ENCODE assay signal across 1 cellular context in the genomic region with DNA sequence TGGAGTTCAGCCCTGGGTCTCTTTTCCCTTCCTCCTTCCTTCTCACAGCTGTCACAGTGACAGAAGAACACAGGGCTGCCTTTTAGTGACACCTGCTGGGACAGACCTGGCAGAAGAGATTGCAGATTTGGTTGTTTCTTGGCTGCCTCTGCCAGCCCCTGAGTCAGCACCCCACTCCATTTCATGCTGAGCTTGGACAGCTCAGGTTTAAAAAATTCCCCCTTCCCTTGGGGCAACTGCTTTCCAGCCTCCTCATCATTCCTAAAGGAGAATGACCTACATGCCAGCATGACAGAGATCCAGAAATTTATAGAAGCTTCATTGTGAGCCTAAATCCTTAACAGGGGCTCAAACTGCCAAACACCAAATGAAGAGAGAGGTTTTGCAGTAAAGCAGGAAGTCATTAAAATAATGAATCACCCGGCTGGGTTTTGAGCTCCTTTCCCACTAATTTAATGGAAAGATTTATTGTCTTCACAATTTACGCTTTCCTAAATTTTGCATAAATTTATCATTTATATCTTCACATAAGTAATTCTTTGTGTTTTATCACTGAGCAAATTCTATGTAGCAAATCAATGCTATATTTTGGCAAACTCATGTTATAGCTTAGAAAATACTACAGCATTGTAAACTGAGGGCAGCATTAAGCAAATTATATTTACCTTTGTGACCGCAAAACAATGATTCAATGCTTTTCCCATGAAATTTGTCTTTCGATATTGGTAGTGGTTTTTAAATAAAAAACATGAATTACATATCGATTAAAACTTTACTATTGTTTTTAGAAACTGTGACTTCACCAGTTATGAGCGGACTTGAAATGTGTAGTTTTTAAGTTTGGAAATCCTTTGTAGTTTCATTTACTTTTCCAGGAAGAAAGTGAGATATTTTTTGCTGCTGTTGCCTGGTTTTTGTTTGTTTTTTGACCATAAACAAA.
TF ChIP-seq lines count a peak whose summit lies in the region.

No MANE protein-coding gene starts in this region.

TF ChIP-seq in HEK293, 187 proteins besides CTCF, POLR2A, EP300 and RAD21 (continued from another document and continues in another):
- TF ChIP-seq, protein P1, sequence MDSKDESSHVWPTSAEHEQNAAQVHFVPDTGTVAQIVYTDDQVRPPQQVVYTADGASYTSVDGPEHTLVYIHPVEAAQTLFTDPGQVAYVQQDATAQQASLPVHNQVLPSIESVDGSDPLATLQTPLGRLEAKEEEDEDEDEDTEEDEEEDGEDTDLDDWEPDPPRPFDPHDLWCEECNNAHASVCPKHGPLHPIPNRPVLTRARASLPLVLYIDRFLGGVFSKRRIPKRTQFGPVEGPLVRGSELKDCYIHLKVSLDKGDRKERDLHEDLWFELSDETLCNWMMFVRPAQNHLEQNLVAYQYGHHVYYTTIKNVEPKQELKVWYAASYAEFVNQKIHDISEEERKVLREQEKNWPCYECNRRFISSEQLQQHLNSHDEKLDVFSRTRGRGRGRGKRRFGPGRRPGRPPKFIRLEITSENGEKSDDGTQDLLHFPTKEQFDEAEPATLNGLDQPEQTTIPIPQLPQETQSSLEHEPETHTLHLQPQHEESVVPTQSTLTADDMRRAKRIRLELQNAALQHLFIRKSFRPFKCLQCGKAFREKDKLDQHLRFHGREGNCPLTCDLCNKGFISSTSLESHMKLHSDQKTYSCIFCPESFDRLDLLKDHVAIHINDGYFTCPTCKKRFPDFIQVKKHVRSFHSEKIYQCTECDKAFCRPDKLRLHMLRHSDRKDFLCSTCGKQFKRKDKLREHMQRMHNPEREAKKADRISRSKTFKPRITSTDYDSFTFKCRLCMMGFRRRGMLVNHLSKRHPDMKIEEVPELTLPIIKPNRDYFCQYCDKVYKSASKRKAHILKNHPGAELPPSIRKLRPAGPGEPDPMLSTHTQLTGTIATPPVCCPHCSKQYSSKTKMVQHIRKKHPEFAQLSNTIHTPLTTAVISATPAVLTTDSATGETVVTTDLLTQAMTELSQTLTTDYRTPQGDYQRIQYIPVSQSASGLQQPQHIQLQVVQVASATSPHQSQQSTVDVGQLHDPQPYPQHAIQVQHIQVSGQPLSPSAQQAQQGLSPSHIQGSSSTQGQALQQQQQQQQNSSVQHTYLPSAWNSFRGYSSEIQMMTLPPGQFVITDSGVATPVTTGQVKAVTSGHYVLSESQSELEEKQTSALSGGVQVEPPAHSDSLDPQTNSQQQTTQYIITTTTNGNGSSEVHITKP (tag by site-specific recombination; IDR thresholded peaks at IDR 0.05), result no peak
- no peak for TF ChIP-seq ZNF658 (tag by site-specific recombination; IDR thresholded peaks at IDR 0.05)
- no peak for TF ChIP-seq BCL11B (tag by site-specific recombination; IDR thresholded peaks at IDR 0.05; ENCODE audit: low read depth)
- TF ChIP-seq ZNF529 (tag by site-specific recombination; IDR thresholded peaks at IDR 0.05; ENCODE audit: insufficient replicate concordance), result no peak
- TF ChIP-seq ZNF335 (tag by site-specific recombination; conservative IDR thresholded peaks at IDR 0.05), result no peak
- no peak for TF ChIP-seq ZNF211 (tag by site-specific recombination; IDR thresholded peaks at IDR 0.05; ENCODE audit: low read depth)
- TF ChIP-seq, protein P2, sequence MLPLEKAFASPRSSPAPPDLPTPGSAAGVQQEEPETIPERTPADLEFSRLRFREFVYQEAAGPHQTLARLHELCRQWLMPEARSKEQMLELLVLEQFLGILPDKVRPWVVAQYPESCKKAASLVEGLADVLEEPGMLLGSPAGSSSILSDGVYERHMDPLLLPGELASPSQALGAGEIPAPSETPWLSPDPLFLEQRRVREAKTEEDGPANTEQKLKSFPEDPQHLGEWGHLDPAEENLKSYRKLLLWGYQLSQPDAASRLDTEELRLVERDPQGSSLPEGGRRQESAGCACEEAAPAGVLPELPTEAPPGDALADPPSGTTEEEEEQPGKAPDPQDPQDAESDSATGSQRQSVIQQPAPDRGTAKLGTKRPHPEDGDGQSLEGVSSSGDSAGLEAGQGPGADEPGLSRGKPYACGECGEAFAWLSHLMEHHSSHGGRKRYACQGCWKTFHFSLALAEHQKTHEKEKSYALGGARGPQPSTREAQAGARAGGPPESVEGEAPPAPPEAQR (tag by site-specific recombination; IDR thresholded peaks at IDR 0.05), result no peak
- TF ChIP-seq ZBTB7A (tag by site-specific recombination; IDR thresholded peaks at IDR 0.05; ENCODE audit: low read depth), result no peak
- peak; percentile 65 for TF ChIP-seq HOXD13 (CRISPR knock-in tag; IDR thresholded peaks at IDR 0.05; ENCODE audit: borderline replicate concordance)
- no peak for TF ChIP-seq ZNF274 (IDR thresholded peaks at IDR 0.05; ENCODE audit: low read length)
- no peak for TF ChIP-seq ZNF274 (tag by site-specific recombination; IDR thresholded peaks at IDR 0.05; ENCODE audit: borderline replicate concordance)
- TF ChIP-seq, protein P3, sequence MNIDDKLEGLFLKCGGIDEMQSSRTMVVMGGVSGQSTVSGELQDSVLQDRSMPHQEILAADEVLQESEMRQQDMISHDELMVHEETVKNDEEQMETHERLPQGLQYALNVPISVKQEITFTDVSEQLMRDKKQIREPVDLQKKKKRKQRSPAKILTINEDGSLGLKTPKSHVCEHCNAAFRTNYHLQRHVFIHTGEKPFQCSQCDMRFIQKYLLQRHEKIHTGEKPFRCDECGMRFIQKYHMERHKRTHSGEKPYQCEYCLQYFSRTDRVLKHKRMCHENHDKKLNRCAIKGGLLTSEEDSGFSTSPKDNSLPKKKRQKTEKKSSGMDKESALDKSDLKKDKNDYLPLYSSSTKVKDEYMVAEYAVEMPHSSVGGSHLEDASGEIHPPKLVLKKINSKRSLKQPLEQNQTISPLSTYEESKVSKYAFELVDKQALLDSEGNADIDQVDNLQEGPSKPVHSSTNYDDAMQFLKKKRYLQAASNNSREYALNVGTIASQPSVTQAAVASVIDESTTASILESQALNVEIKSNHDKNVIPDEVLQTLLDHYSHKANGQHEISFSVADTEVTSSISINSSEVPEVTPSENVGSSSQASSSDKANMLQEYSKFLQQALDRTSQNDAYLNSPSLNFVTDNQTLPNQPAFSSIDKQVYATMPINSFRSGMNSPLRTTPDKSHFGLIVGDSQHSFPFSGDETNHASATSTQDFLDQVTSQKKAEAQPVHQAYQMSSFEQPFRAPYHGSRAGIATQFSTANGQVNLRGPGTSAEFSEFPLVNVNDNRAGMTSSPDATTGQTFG (tag by site-specific recombination; IDR thresholded peaks at IDR 0.05; ENCODE audit: borderline replicate concordance), result no peak
- no peak for TF ChIP-seq ZSCAN16 (tag by site-specific recombination; IDR thresholded peaks at IDR 0.05)
- peak; percentile 15; the same call in 1 of the 2 replicates for TF ChIP-seq ZNF394 (tag by site-specific recombination; IDR thresholded peaks at IDR 0.05; ENCODE audit: borderline replicate concordance)
- TF ChIP-seq, protein P4, sequence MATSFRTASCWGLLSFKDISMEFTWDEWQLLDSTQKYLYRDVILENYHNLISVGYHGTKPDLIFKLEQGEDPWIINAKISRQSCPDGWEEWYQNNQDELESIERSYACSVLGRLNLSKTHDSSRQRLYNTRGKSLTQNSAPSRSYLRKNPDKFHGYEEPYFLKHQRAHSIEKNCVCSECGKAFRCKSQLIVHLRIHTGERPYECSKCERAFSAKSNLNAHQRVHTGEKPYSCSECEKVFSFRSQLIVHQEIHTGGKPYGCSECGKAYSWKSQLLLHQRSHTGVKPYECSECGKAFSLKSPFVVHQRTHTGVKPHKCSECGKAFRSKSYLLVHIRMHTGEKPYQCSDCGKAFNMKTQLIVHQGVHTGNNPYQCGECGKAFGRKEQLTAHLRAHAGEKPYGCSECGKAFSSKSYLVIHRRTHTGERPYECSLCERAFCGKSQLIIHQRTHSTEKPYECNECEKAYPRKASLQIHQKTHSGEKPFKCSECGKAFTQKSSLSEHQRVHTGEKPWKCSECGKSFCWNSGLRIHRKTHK (tag by site-specific recombination; IDR thresholded peaks at IDR 0.05), result no peak
- no peak for TF ChIP-seq ZNF548 (tag by site-specific recombination; IDR thresholded peaks at IDR 0.05)
- TF ChIP-seq OSR2 (tag by site-specific recombination; IDR thresholded peaks at IDR 0.05), result peak; percentile 60
- no peak for TF ChIP-seq ZNF146 (tag by site-specific recombination; IDR thresholded peaks at IDR 0.05)
- TF ChIP-seq, protein P5, sequence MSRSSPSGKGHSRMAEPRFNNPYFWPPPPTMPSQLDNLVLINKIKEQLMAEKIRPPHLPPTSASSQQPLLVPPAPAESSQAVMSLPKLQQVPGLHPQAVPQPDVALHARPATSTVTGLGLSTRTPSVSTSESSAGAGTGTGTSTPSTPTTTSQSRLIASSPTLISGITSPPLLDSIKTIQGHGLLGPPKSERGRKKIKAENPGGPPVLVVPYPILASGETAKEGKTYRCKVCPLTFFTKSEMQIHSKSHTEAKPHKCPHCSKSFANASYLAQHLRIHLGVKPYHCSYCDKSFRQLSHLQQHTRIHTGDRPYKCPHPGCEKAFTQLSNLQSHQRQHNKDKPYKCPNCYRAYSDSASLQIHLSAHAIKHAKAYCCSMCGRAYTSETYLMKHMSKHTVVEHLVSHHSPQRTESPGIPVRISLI (tag by site-specific recombination; IDR thresholded peaks at IDR 0.05), result no peak
- no peak for TF ChIP-seq ZNF776 (tag by site-specific recombination; IDR thresholded peaks at IDR 0.05; ENCODE audit: borderline replicate concordance)
- TF ChIP-seq, protein P6, sequence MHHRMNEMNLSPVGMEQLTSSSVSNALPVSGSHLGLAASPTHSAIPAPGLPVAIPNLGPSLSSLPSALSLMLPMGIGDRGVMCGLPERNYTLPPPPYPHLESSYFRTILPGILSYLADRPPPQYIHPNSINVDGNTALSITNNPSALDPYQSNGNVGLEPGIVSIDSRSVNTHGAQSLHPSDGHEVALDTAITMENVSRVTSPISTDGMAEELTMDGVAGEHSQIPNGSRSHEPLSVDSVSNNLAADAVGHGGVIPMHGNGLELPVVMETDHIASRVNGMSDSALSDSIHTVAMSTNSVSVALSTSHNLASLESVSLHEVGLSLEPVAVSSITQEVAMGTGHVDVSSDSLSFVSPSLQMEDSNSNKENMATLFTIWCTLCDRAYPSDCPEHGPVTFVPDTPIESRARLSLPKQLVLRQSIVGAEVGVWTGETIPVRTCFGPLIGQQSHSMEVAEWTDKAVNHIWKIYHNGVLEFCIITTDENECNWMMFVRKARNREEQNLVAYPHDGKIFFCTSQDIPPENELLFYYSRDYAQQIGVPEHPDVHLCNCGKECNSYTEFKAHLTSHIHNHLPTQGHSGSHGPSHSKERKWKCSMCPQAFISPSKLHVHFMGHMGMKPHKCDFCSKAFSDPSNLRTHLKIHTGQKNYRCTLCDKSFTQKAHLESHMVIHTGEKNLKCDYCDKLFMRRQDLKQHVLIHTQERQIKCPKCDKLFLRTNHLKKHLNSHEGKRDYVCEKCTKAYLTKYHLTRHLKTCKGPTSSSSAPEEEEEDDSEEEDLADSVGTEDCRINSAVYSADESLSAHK (tag by site-specific recombination; IDR thresholded peaks at IDR 0.05), result peak; percentile 95
- TF ChIP-seq ZNF670 (tag by site-specific recombination; IDR thresholded peaks at IDR 0.05; ENCODE audit: low read depth), result no peak
- TF ChIP-seq, protein P7, sequence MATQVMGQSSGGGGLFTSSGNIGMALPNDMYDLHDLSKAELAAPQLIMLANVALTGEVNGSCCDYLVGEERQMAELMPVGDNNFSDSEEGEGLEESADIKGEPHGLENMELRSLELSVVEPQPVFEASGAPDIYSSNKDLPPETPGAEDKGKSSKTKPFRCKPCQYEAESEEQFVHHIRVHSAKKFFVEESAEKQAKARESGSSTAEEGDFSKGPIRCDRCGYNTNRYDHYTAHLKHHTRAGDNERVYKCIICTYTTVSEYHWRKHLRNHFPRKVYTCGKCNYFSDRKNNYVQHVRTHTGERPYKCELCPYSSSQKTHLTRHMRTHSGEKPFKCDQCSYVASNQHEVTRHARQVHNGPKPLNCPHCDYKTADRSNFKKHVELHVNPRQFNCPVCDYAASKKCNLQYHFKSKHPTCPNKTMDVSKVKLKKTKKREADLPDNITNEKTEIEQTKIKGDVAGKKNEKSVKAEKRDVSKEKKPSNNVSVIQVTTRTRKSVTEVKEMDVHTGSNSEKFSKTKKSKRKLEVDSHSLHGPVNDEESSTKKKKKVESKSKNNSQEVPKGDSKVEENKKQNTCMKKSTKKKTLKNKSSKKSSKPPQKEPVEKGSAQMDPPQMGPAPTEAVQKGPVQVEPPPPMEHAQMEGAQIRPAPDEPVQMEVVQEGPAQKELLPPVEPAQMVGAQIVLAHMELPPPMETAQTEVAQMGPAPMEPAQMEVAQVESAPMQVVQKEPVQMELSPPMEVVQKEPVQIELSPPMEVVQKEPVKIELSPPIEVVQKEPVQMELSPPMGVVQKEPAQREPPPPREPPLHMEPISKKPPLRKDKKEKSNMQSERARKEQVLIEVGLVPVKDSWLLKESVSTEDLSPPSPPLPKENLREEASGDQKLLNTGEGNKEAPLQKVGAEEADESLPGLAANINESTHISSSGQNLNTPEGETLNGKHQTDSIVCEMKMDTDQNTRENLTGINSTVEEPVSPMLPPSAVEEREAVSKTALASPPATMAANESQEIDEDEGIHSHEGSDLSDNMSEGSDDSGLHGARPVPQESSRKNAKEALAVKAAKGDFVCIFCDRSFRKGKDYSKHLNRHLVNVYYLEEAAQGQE (tag by site-specific recombination; IDR thresholded peaks at IDR 0.05), result no peak
- TF ChIP-seq TCF7L2 (IDR thresholded peaks at IDR 0.05; ENCODE audit: borderline replicate concordance, low read depth, low read length), result 0 out of 2 replicates have a peak, but pooled peaks have one; percentile 17
- TF ChIP-seq ZNF366 (tag by site-specific recombination; conservative IDR thresholded peaks at IDR 0.05), result peak; percentile 75
- TF ChIP-seq ZNF10 (tag by site-specific recombination; IDR thresholded peaks at IDR 0.05), result no peak
- TF ChIP-seq, protein P8, sequence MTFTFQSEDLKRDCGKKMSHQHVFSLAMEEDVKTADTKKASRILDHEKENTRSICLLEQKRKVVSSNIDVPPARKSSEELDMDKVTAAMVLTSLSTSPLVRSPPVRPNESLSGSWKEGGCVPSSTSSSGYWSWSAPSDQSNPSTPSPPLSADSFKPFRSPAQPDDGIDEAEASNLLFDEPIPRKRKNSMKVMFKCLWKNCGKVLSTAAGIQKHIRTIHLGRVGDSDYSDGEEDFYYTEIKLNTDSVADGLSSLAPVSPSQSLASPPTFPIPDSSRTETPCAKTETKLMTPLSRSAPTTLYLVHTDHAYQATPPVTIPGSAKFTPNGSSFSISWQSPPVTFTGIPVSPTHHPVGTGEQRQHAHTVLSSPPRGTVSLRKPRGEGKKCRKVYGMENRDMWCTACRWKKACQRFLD (tag by site-specific recombination; IDR thresholded peaks at IDR 0.05), result no peak
- TF ChIP-seq, protein P9, sequence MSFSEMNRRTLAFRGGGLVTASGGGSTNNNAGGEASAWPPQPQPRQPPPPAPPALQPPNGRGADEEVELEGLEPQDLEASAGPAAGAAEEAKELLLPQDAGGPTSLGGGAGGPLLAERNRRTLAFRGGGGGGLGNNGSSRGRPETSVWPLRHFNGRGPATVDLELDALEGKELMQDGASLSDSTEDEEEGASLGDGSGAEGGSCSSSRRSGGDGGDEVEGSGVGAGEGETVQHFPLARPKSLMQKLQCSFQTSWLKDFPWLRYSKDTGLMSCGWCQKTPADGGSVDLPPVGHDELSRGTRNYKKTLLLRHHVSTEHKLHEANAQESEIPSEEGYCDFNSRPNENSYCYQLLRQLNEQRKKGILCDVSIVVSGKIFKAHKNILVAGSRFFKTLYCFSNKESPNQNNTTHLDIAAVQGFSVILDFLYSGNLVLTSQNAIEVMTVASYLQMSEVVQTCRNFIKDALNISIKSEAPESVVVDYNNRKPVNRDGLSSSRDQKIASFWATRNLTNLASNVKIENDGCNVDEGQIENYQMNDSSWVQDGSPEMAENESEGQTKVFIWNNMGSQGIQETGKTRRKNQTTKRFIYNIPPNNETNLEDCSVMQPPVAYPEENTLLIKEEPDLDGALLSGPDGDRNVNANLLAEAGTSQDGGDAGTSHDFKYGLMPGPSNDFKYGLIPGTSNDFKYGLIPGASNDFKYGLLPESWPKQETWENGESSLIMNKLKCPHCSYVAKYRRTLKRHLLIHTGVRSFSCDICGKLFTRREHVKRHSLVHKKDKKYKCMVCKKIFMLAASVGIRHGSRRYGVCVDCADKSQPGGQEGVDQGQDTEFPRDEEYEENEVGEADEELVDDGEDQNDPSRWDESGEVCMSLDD (tag by site-specific recombination; IDR thresholded peaks at IDR 0.05), result no peak
